18 cellular contexts compared by ENCODE assay signal in the genomic region with DNA sequence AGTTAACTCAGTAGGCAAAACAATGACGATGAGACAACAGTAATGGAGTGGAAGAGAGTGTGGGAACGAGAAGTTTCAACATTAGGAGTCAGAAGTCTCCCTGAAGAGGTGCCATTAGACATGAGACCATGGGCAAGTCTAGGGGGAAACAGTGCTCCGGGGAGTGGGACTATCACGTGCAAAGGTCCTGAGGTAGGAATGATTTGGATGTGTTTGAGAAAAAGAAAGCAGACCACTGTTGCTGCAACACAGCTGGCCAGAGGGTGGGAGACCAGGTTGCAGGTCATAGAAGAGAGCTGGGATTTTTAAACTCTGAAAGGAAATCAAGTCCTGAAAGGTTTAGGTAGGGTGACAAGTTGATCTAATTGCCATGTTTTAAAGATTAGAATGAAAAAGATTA.
DNase-seq lines count a peak whose midpoint lies in the region; ATAC-seq, FAIRE-seq and TF ChIP-seq lines count a peak whose summit lies in the region.
"Had no signal": no experiment of that assay in that cellular context is flagged by ENCODE, and none has a peak within 500 bp of the region (broad histone marks: within the 10 kb centered on the region; RNA-seq: fewer than 3 reads in every experiment).

No MANE protein-coding gene starts in this region.

- H2BK20ac ChIP-seq in H9 (ENCODE audit: low read depth, low read length, poor library complexity, severe bottlenecking) = no peak overlapping the region

- peaks cover 5 to 17% (median 8%) of the 10 kb centered on the region in 3 experiments; a peak in 6 of 7 replicates for H3K36me3 Mint-ChIP-seq in H9 (ENCODE audit: insufficient read depth in 1 of 3, low read depth in 3 of 3)
- no peaks in the 10 kb centered on the region for H3K36me3 Mint-ChIP-seq in memory B cell
- no peaks in the 10 kb centered on the region for H3K36me3 Mint-ChIP-seq in stimulated activated effector memory CD8-positive, alpha-beta T cell treated with anti-CD3 and anti-CD28 coated beads, Interleukin-12 subunit alpha, Interleukin-12 subunit beta, amount 100 ng/mL, for 72 hours

- H3K23me2 ChIP-seq in H9 (ENCODE audit: insufficient read length, low read depth, low read length, poor library complexity, severe bottlenecking) = peaks cover 18% of the 10 kb centered on the region

- H4K8ac ChIP-seq in H9 (replicated peaks; ENCODE audit: insufficient read length, low read depth, low read length) = no peak overlapping the region

- H3K4me2 ChIP-seq in H9 (ENCODE audit: insufficient read depth, insufficient read length, low read length) (no peak overlapping the region), K562 (ENCODE audit: insufficient read depth, low read length) (no peak overlapping the region)

- no peak overlapping the region for H3K27ac ChIP-seq in H9 (ENCODE audit: insufficient read length, low read depth, low read length)
- no peak overlapping the region for H3K27ac ChIP-seq in K562 (ENCODE audit: extremely low read depth, low read depth, low read length)
- H3K27ac ChIP-seq: SK-N-MC had no signal

- peaks cover 0 to 5% of the 10 kb centered on the region in 2 experiments; a peak in 2 of 5 replicates for H3K9me3 Mint-ChIP-seq in H9
- peaks cover 3% of the 10 kb centered on the region for H3K9me3 Mint-ChIP-seq in memory B cell
- H3K9me3 Mint-ChIP-seq in stimulated activated effector memory CD8-positive, alpha-beta T cell treated with anti-CD3 and anti-CD28 coated beads, Interleukin-12 subunit alpha, Interleukin-12 subunit beta, amount 100 ng/mL, for 72 hours = no peaks in the 10 kb centered on the region
- H3K9me3 Mint-ChIP-seq: CD4-positive, alpha-beta T cell had no signal

- no peak overlapping the region for H3K4me3 ChIP-seq in K562
- H3K4me3 ChIP-seq: SK-N-MC had no signal

- no peak overlapping the region for H2BK12ac ChIP-seq in H9 (ENCODE audit: insufficient read length, low read depth, low read length)

- H3K27me3 Mint-ChIP-seq in H9 (ENCODE audit: low read depth) (peaks cover 16% of the 10 kb centered on the region), memory B cell (peaks cover 21% of the 10 kb centered on the region)

- TF ChIP-seq CTCF in H9 (conservative IDR thresholded peaks at IDR 0.05) (no peak), K562 (IDR thresholded peaks at IDR 0.05 in 2 of 3, conservative IDR thresholded peaks at IDR 0.05 in 1 of 3; ENCODE audit: insufficient read depth in 2 of 3, low read depth in 1 of 3, low read length in 3 of 3) (no peak)

- no peak for TF ChIP-seq EP300 in K562 (IDR thresholded peaks at IDR 0.05; ENCODE audit: low read length)

- peaks cover 3% of the 10 kb centered on the region for H3K79me1 ChIP-seq in H9 (ENCODE audit: insufficient read depth, low read depth, low read length, poor library complexity, severe bottlenecking)

- no peaks in the 10 kb centered on the region for H3K27me3 ChIP-seq in H9 (ENCODE audit: insufficient read depth, low read length)
- peaks cover 8 to 22% of the 10 kb centered on the region in 2 experiments; a peak in 3 of 5 replicates for H3K27me3 ChIP-seq in K562 (ENCODE audit: control insufficient read depth in 2 of 2, insufficient read depth in 2 of 2, low read length in 2 of 2)

- no peak overlapping the region for H3K4ac ChIP-seq in H9 (ENCODE audit: low read depth, low read length)

- H4K5ac ChIP-seq in H9 (ENCODE audit: insufficient read length, low read depth, low read length) = no peak overlapping the region

- H3K9ac ChIP-seq in H9 (ENCODE audit: extremely low read depth, insufficient read length, low read length) (no peak overlapping the region), K562 (ENCODE audit: insufficient read depth in 1 of 2, low read depth in 2 of 2, low read length in 2 of 2) (no peak overlapping the region)

- H3K4me1 Mint-ChIP-seq in H9 (peaks cover 72 to 78% of the 10 kb centered on the region in 2 experiments), memory B cell (peaks cover 9% of the 10 kb centered on the region)
- peaks cover 16% of the 10 kb centered on the region for H3K4me1 Mint-ChIP-seq in stimulated activated effector memory CD8-positive, alpha-beta T cell treated with anti-CD3 and anti-CD28 coated beads, Interleukin-12 subunit alpha, Interleukin-12 subunit beta, amount 100 ng/mL, for 72 hours

- ATAC-seq in K562 (no peak), memory B cell (ENCODE audit: low read depth) (no peak), HG03354 (IDR thresholded peaks at IDR 0.05; ENCODE audit: poor library complexity, severe bottlenecking, unreplicated experiment) (no peak), GM21737 (IDR thresholded peaks at IDR 0.05; ENCODE audit: unreplicated experiment) (no peak), GM18520 (IDR thresholded peaks at IDR 0.05; ENCODE audit: unreplicated experiment) (no peak)
- ATAC-seq in stimulated activated effector memory CD8-positive, alpha-beta T cell treated with anti-CD3 and anti-CD28 coated beads, Interleukin-12 subunit alpha, Interleukin-12 subunit beta, amount 100 ng/mL, for 72 hours = no peak
- ATAC-seq: Right ventricle myocardium inferior had no signal

- H4K91ac ChIP-seq in H9 (ENCODE audit: insufficient read length, low read depth, low read length) = no peak overlapping the region

- H3K56ac ChIP-seq in H9 (ENCODE audit: insufficient read length, low read depth, low read length) = no peak overlapping the region

- H3K9me1 ChIP-seq in K562 (ENCODE audit: control insufficient read depth, insufficient read depth, low read length) = no peaks in the 10 kb centered on the region

- H2BK120ac ChIP-seq in H9 (ENCODE audit: low read depth, low read length, poor library complexity, severe bottlenecking) = no peak overlapping the region

- no peak for FAIRE-seq in K562 (lab: Jason Lieb, UNC)
- FAIRE-seq: D721Med, G401.6 had no signal

- H3K18ac ChIP-seq in H9 (ENCODE audit: insufficient read length, low read depth, low read length) = no peak overlapping the region

- no peak overlapping the region for H3T11ph ChIP-seq in H9 (ENCODE audit: low read length)

- H3K27ac Mint-ChIP-seq in H9 = peak overlapping the region in 1 of 3 experiments; percentile 20; a peak in 1 of 7 replicates
- no peak overlapping the region for H3K27ac Mint-ChIP-seq in memory B cell
- H3K27ac Mint-ChIP-seq in stimulated activated effector memory CD8-positive, alpha-beta T cell treated with anti-CD3 and anti-CD28 coated beads, Interleukin-12 subunit alpha, Interleukin-12 subunit beta, amount 100 ng/mL, for 72 hours = no peak overlapping the region
- H3K27ac Mint-ChIP-seq: CD4-positive, alpha-beta T cell had no signal

- DNase-seq in H9 (no peak), K562 (ENCODE audit: extremely low read depth in 1 of 4, low spot score in 3 of 4) (no peak), memory B cell (ENCODE audit: low spot score in 2 of 2) (no peak)
- no peak for DNase-seq in stimulated activated effector memory CD8-positive, alpha-beta T cell treated with anti-CD3 and anti-CD28 coated beads, Interleukin-12 subunit alpha, Interleukin-12 subunit beta, amount 100 ng/mL, for 72 hours (ENCODE audit: low spot score in 2 of 2)
- DNase-seq: CD4-positive, alpha-beta T cell; DMS79 treated with DMSO at 0.1 percent for 48 hours; KBM-7; NCI-H1048; NCI-H146; NCI-H226; NCI-H526 treated with DMSO at 0.1 percent for 48 hours had no signal

- H2BK5ac ChIP-seq in H9 (ENCODE audit: insufficient read length, low read length) = no peak overlapping the region

- H3K14ac ChIP-seq in H9 (ENCODE audit: insufficient read depth, low read length) = no peak overlapping the region

- no peaks in the 10 kb centered on the region for H3K36me3 ChIP-seq in K562 (ENCODE audit: control insufficient read depth, insufficient read depth, low read length)

- H2AK5ac ChIP-seq in H9 (ENCODE audit: insufficient read length, low read length) = no peak overlapping the region

- H3K23ac ChIP-seq in H9 (ENCODE audit: insufficient read length, low read depth, low read length) = no peak overlapping the region

- H3K9me3 ChIP-seq in H9 (ENCODE audit: control insufficient read depth, low read depth, low read length) = no peaks in the 10 kb centered on the region
- H3K9me3 ChIP-seq in K562 (replicated peaks; ENCODE audit: control insufficient read depth, insufficient read depth, low read depth, low read length) = no peaks in the 10 kb centered on the region

- H3K4me3 Mint-ChIP-seq in H9 = peak overlapping the region; percentile 33
- H3K4me3 Mint-ChIP-seq in memory B cell = peak overlapping the region; percentile 5
- H3K4me3 Mint-ChIP-seq in stimulated activated effector memory CD8-positive, alpha-beta T cell treated with anti-CD3 and anti-CD28 coated beads, Interleukin-12 subunit alpha, Interleukin-12 subunit beta, amount 100 ng/mL, for 72 hours = peak overlapping the region; percentile 57
- H3K4me3 Mint-ChIP-seq: CD4-positive, alpha-beta T cell had no signal

- H4K20me1 ChIP-seq in H9 (ENCODE audit: control insufficient read depth, insufficient read depth, insufficient read length) (no peaks in the 10 kb centered on the region), K562 (replicated peaks; ENCODE audit: control insufficient read depth, insufficient read depth, low read length) (no peaks in the 10 kb centered on the region)

- POLR2A ChIA-PET in K562 (lab: Yijun Ruan, JAX) = interaction anchor here (0.6 to 1.0 kb wide), 3 partner anchors 9 to 10 kb away, joined by 3 read pairs; no protein-coding TSS in a partner anchor

- no CpG with 5 or more reads among the region's 4 CpGs for WGBS in H9 (ENCODE audit: extremely low coverage, insufficient read length, low lambda C conversion rate)
- 0% methylated on average over 4 of the region's 4 CpGs for WGBS in K562 (ENCODE audit: insufficient coverage, low coverage, missing lambda C conversion rate)

- no peak for TF ChIP-seq RAD21 in K562 (CRISPR knock-in tag; conservative IDR thresholded peaks at IDR 0.05 in 1 of 2, IDR thresholded peaks at IDR 0.05 in 1 of 2)

- no TSS peak for BruUV-seq in K562 (replicated peaks; lab: Mats Ljungman, UMichigan)

- intact Hi-C loops in K562 (cut with micrococcal nuclease) = no loop called here

- no peak overlapping the region for H2BK15ac ChIP-seq in H9 (ENCODE audit: low read depth, low read length)

- CTCF ChIA-PET in K562 (lab: Yijun Ruan, JAX; ENCODE audit: low intra/inter-chr PET ratio) = no interaction called here

- H3K79me2 ChIP-seq in H9 (ENCODE audit: insufficient read depth, low read length) = peaks cover 14% of the 10 kb centered on the region; the same call in 1 of the 2 replicates
- H3K79me2 ChIP-seq in K562 (ENCODE audit: control insufficient read depth, insufficient read depth, low read length) = no peaks in the 10 kb centered on the region

- peaks cover 33% of the 10 kb centered on the region for H3K4me1 ChIP-seq in H9 (ENCODE audit: insufficient read depth, low read length)
- H3K4me1 ChIP-seq in K562 (replicated peaks in 1 of 2; ENCODE audit: control insufficient read depth in 2 of 2, insufficient read depth in 2 of 2, low read length in 2 of 2) = no peaks in the 10 kb centered on the region; a peak in 1 of 5 replicates

- no peak for TF ChIP-seq POLR2A in K562 (conservative IDR thresholded peaks at IDR 0.05)

- H2AFZ ChIP-seq in H9 (ENCODE audit: low read length) (no peak overlapping the region), K562 (ENCODE audit: low read depth, low read length) (no peak overlapping the region)

- in situ Hi-C loops in K562 (cut with MboI) = no loop called here

TF ChIP-seq in K562, 482 proteins besides CTCF, POLR2A, EP300 and RAD21:
- peak; percentile 16 for TF ChIP-seq RBM25 (IDR thresholded peaks at IDR 0.05; ENCODE audit: low read depth, low read length, severe bottlenecking)
- no peak for TF ChIP-seq MED1 (CRISPR knock-in tag; IDR thresholded peaks at IDR 0.05; ENCODE audit: borderline replicate concordance)
TF ChIP-seq in K562: peak in this region for 1.

Comparison
In these comparisons a context has a peak if more than half of its experiments do, and no peak if none do; other contexts are left out.
1. H3K4me3 Mint-ChIP-seq: peak in every context shown above with its lines; median percentile 57 in stimulated activated effector memory CD8-positive, alpha-beta T cell treated with anti-CD3 and anti-CD28 coated beads, Interleukin-12 subunit alpha, Interleukin-12 subunit beta, amount 100 ng/mL, for 72 hours; 33 in H9; 5 in memory B cell.